In genomic region chr19:917323-918151, GRCh38 we compare ENCODE assay signal across 8 cellular contexts.
DNase-seq lines count a peak whose midpoint lies in the region; ATAC-seq lines count a peak whose summit lies in the region.

KISS1R (plus strand) TSS chr19:917333; CDS start chr19:917503, 170 bp downstream.

- no peaks in the 10 kb centered on the region for H3K9me3 ChIP-seq in iPS-20b (ENCODE audit: insufficient read depth, low read depth, low read length)

- peaks cover 79% of the 10 kb centered on the region for H3K27me3 ChIP-seq in iPS-20b (ENCODE audit: insufficient read depth, low read length)

- peaks cover 48% of the 10 kb centered on the region for H3K27me3 Mint-ChIP-seq in activated naive CD4-positive, alpha-beta T cell treated with anti-CD3 and anti-CD28 coated beads, Interleukin-2, amount 10 ng/mL, durations not matched to agents 7 days and 5 days
- no peaks in the 10 kb centered on the region for H3K27me3 Mint-ChIP-seq in stimulated activated memory B cell treated with anti-CD40 and anti-IgM and Interleukin-4, amounts not matched to agents 10 μg/mL and 1 μg/mL and 100 μg/mL, for 72 hours

- no peaks in the 10 kb centered on the region for H3K9me3 Mint-ChIP-seq in activated naive CD4-positive, alpha-beta T cell treated with anti-CD3 and anti-CD28 coated beads, Interleukin-2, amount 10 ng/mL, durations not matched to agents 7 days and 5 days
- H3K9me3 Mint-ChIP-seq in stimulated activated memory B cell treated with anti-CD40 and anti-IgM and Interleukin-4, amounts not matched to agents 10 μg/mL and 1 μg/mL and 100 μg/mL, for 72 hours: no peaks in the 10 kb centered on the region

- no peaks in the 10 kb centered on the region for H3K4me1 ChIP-seq in iPS-20b (ENCODE audit: insufficient read depth, low read length)

- peak within 1 kb of the TSS; percentile 69 for H3K4me3 ChIP-seq in iPS-20b (ENCODE audit: low read length)

- H3K9ac ChIP-seq in iPS-20b (ENCODE audit: low read depth, low read length): no peak within 1 kb of the TSS

- no peak within 1 kb of the TSS for H3K27ac ChIP-seq in iPS-20b (ENCODE audit: low read length)

- peak within 1 kb of the TSS; percentile 61 for H3K4me3 Mint-ChIP-seq in activated naive CD4-positive, alpha-beta T cell treated with anti-CD3 and anti-CD28 coated beads, Interleukin-2, amount 10 ng/mL, durations not matched to agents 7 days and 5 days
- H3K4me3 Mint-ChIP-seq in stimulated activated memory B cell treated with anti-CD40 and anti-IgM and Interleukin-4, amounts not matched to agents 10 μg/mL and 1 μg/mL and 100 μg/mL, for 72 hours: peak within 1 kb of the TSS; percentile 60

- ATAC-seq in stimulated activated memory B cell treated with anti-CD40 and anti-IgM and Interleukin-4, amounts not matched to agents 10 μg/mL and 1 μg/mL and 100 μg/mL, for 72 hours: peak; percentile 32
- ATAC-seq in HG02973 (IDR thresholded peaks at IDR 0.05; ENCODE audit: unreplicated experiment): no peak
- no peak for ATAC-seq in HG02571 (IDR thresholded peaks at IDR 0.05; ENCODE audit: unreplicated experiment)

- H3K27ac Mint-ChIP-seq in activated naive CD4-positive, alpha-beta T cell treated with anti-CD3 and anti-CD28 coated beads, Interleukin-2, amount 10 ng/mL, durations not matched to agents 7 days and 5 days: peak within 1 kb of the TSS; percentile 68
- peak within 1 kb of the TSS; percentile 69 for H3K27ac Mint-ChIP-seq in stimulated activated memory B cell treated with anti-CD40 and anti-IgM and Interleukin-4, amounts not matched to agents 10 μg/mL and 1 μg/mL and 100 μg/mL, for 72 hours

- CTCF ChIA-PET in activated naive CD4-positive, alpha-beta T cell treated with anti-CD3 and anti-CD28 coated beads, Interleukin-2, amount 10 ng/mL, durations not matched to agents 7 days and 5 days (lab: Charles Lee): interaction anchor here (4.5 kb wide), 1 partner anchor 54 kb away, joined by 24 read pairs; no protein-coding TSS in a partner anchor

- no peaks in the 10 kb centered on the region for H3K36me3 ChIP-seq in iPS-20b (ENCODE audit: insufficient read depth, low read depth, low read length)

- peaks cover 30% of the 10 kb centered on the region for H3K4me1 Mint-ChIP-seq in activated naive CD4-positive, alpha-beta T cell treated with anti-CD3 and anti-CD28 coated beads, Interleukin-2, amount 10 ng/mL, durations not matched to agents 7 days and 5 days
- peaks cover 46% of the 10 kb centered on the region for H3K4me1 Mint-ChIP-seq in stimulated activated memory B cell treated with anti-CD40 and anti-IgM and Interleukin-4, amounts not matched to agents 10 μg/mL and 1 μg/mL and 100 μg/mL, for 72 hours

- DNase-seq in NCI-H2227 (lab: John Stamatoyannopoulos, UW; ENCODE audit: unreplicated experiment) (peak; percentile 66), NCI-H2227 treated with DMSO at 0.1 percent for 48 hours (lab: John Stamatoyannopoulos, UW) (no peak), NCI-H2196 (lab: John Stamatoyannopoulos, UW; ENCODE audit: unreplicated experiment) (peak; percentile 83)
- peak; percentile 53 for DNase-seq in activated naive CD4-positive, alpha-beta T cell treated with anti-CD3 and anti-CD28 coated beads, Interleukin-2, amount 10 ng/mL, durations not matched to agents 7 days and 5 days

- H3K36me3 Mint-ChIP-seq in activated naive CD4-positive, alpha-beta T cell treated with anti-CD3 and anti-CD28 coated beads, Interleukin-2, amount 10 ng/mL, durations not matched to agents 7 days and 5 days: no peaks in the 10 kb centered on the region
- peaks cover 4% of the 10 kb centered on the region for H3K36me3 Mint-ChIP-seq in stimulated activated memory B cell treated with anti-CD40 and anti-IgM and Interleukin-4, amounts not matched to agents 10 μg/mL and 1 μg/mL and 100 μg/mL, for 72 hours
